9 cellular contexts compared by ENCODE assay signal in genomic region chr5:149371296-149371962, GRCh38. TPM values are rescaled to one million over a fixed set of nuclear protein-coding genes. Genes with fewer than 3 reads are reported as not detected.
DNase-seq lines count a peak whose midpoint lies in the region; ATAC-seq, FAIRE-seq and TF ChIP-seq lines count a peak whose summit lies in the region.
"Had no signal": no experiment of that assay in that cellular context is flagged by ENCODE, and none has a peak within 500 bp of the region (broad histone marks: within the 10 kb centered on the region; RNA-seq: fewer than 3 reads in every experiment).

No MANE protein-coding gene starts in this region.

- H3K27ac Mint-ChIP-seq in activated T-helper 17 cell treated with anti-CD3 and anti-CD28 coated beads, Interleukin-2, amount 50 U/mL, for 72 hours, result no peak overlapping the region

- POLR2A ChIA-PET in IMR-90 (lab: Charles Lee; ENCODE audit: unreplicated experiment), result no interaction called here

- peak; percentile 62 for TF ChIP-seq RAD21 in IMR-90 (IDR thresholded peaks at IDR 0.05; ENCODE audit: low read length)

- no peak overlapping the region for H4K91ac ChIP-seq in IMR-90 (ENCODE audit: insufficient read depth, low read depth, low read length)

- no peaks in the 10 kb centered on the region for H3K27me3 ChIP-seq in IMR-90 (ENCODE audit: control insufficient read depth, insufficient read depth, low read length)
- no peaks in the 10 kb centered on the region for H3K27me3 ChIP-seq in aorta (ENCODE audit: control insufficient read depth in 1 of 2, insufficient read depth in 2 of 2, low read length in 1 of 2)

- no peak overlapping the region for H3K14ac ChIP-seq in IMR-90 (replicated peaks; ENCODE audit: low read depth, low read length)

- in situ Hi-C loops in IMR-90 (cut with MboI; ENCODE audit: low sequenced_read_pairs), result loop anchor here (5.0 kb wide), 1 partner anchor 191 kb away; no protein-coding TSS in a partner anchor

- no peak overlapping the region for H3K27ac ChIP-seq in IMR-90 (ENCODE audit: insufficient read depth, low read length)
- H3K27ac ChIP-seq in aorta (ENCODE audit: low read depth in 1 of 2, low read length in 2 of 2), result peak overlapping the region; percentile 79 to 80

- no peaks in the 10 kb centered on the region for H4K20me1 ChIP-seq in IMR-90 (ENCODE audit: insufficient read depth, low read length)

- H4K8ac ChIP-seq in IMR-90 (ENCODE audit: low read depth in 2 of 2, low read length in 2 of 2), result no peak overlapping the region

- TF ChIP-seq CTCF in IMR-90 (conservative IDR thresholded peaks at IDR 0.05; ENCODE audit: low read depth, low read length), result peak; percentile 75

- no peaks in the 10 kb centered on the region for H3K79me1 ChIP-seq in IMR-90 (ENCODE audit: low read depth in 1 of 2, low read length in 2 of 2)

- no peak overlapping the region for H3K56ac ChIP-seq in IMR-90 (ENCODE audit: extremely low read depth, insufficient read depth, low read length)

- H3K36me3 Mint-ChIP-seq in activated T-helper 17 cell treated with anti-CD3 and anti-CD28 coated beads, Interleukin-2, amount 50 U/mL, for 72 hours (ENCODE audit: low read depth), result peaks cover 6% of the 10 kb centered on the region

- no peak overlapping the region for H2AK5ac ChIP-seq in IMR-90 (ENCODE audit: low read depth, low read length)

- H3K4me2 ChIP-seq in IMR-90 (ENCODE audit: low read depth, low read length), result no peak overlapping the region

- no peak for TF ChIP-seq POLR2A in IMR-90 (IDR thresholded peaks at IDR 0.05; ENCODE audit: low read depth, low read length)

- no peaks in the 10 kb centered on the region for H3K27me3 Mint-ChIP-seq in activated T-helper 17 cell treated with anti-CD3 and anti-CD28 coated beads, Interleukin-2, amount 50 U/mL, for 72 hours

- CTCF ChIA-PET in IMR-90 (lab: Yijun Ruan, JAX), result interaction anchor here (0.7 to 1.1 kb wide), 7 partner anchors 14 to 191 kb away, joined by 3 to 5 read pairs (median 4); partner anchors contain the start of genes GRPEL2 and PCYOX1L

- H3K4me1 Mint-ChIP-seq in activated T-helper 17 cell treated with anti-CD3 and anti-CD28 coated beads, Interleukin-2, amount 50 U/mL, for 72 hours, result peaks cover 7% of the 10 kb centered on the region

- ATAC-seq in GM21526 (IDR thresholded peaks at IDR 0.05; ENCODE audit: low FRiP score, unreplicated experiment) (peak; percentile 80), IMR-90 (ENCODE audit: low read depth) (peak; percentile 93), aorta (ENCODE audit: low FRiP score) (peak; percentile 73)
- ATAC-seq in activated T-helper 17 cell treated with anti-CD3 and anti-CD28 coated beads, Interleukin-2, amount 50 U/mL, for 72 hours (replicated peaks), result peak; percentile 93

- no peak overlapping the region for H3K4me3 ChIP-seq in IMR-90 (ENCODE audit: insufficient read depth, low read depth, low read length)
- H3K4me3 ChIP-seq in aorta (ENCODE audit: low read length in 2 of 2), result no peak overlapping the region

- no peak overlapping the region for H3K23ac ChIP-seq in IMR-90 (ENCODE audit: low read depth, low read length)

- intact Hi-C loops in IMR-90 (cut with micrococcal nuclease) (loop anchor here (1.0 kb wide), 1 partner anchor 54 kb away; no protein-coding TSS in a partner anchor), posterior cingulate gyrus (cut with DNase I) (loop anchor here (2.0 kb wide), 1 partner anchor 55 kb away; no protein-coding TSS in a partner anchor), aorta (cut with DNase I) (no loop called here)

- H2BK20ac ChIP-seq in IMR-90 (ENCODE audit: low read depth, low read length), result no peak overlapping the region

- 88% methylated on average over 3 of the region's 12 CpGs; no CpG with 5 or more reads in 1 of the 2 experiments for WGBS in IMR-90 (ENCODE audit: extremely low coverage in 2 of 2, insufficient read length in 1 of 2), 2 experiments
- 29 to 41% methylated on average over 12 of the region's 12 CpGs for WGBS in aorta, 2 donors

- H3K4me3 Mint-ChIP-seq in activated T-helper 17 cell treated with anti-CD3 and anti-CD28 coated beads, Interleukin-2, amount 50 U/mL, for 72 hours, result no peak overlapping the region

- no peak overlapping the region for H2BK5ac ChIP-seq in IMR-90 (ENCODE audit: low read depth, low read length, poor library complexity, severe bottlenecking)

- DNase-seq in DMS153 treated with DMSO at 0.1 percent for 48 hours (lab: John Stamatoyannopoulos, UW; ENCODE audit: unreplicated experiment), result peak; percentile 2
- peak; percentile 47 for DNase-seq in IMR-90
- peak; percentile 80 for DNase-seq in RPMI8226
- DNase-seq in frontal cortex (ENCODE audit: low spot score in 2 of 2), result peak; percentile 61 to 69
- peak in 6 of 10 donors; percentile 46 to 92 (median 58) for DNase-seq in posterior cingulate gyrus
- DNase-seq in aorta, result peak in 1 of 2 donors; percentile 85

- no peak overlapping the region for H2AK9ac ChIP-seq in IMR-90 (replicated peaks; ENCODE audit: low read depth, low read length, poor library complexity)

- no peak for FAIRE-seq in frontal cortex (lab: Jason Lieb, UNC)
- FAIRE-seq: colon had no signal

- H3K36me3 ChIP-seq in IMR-90 (ENCODE audit: control insufficient read depth, insufficient read depth, low read length) (no peaks in the 10 kb centered on the region), aorta (ENCODE audit: control insufficient read depth in 1 of 2, insufficient read depth in 2 of 2, low read length in 1 of 2) (no peaks in the 10 kb centered on the region)

- no peak overlapping the region for H3K9ac ChIP-seq in IMR-90 (ENCODE audit: low read depth, low read length)

- H4K5ac ChIP-seq in IMR-90 (ENCODE audit: low read depth, low read length), result no peak overlapping the region

- no peak overlapping the region for H3K18ac ChIP-seq in IMR-90 (ENCODE audit: low read depth, low read length)

- H2AFZ ChIP-seq in IMR-90 (replicated peaks; ENCODE audit: low read length, poor library complexity), result peak overlapping the region; percentile 51

- H3K4me1 ChIP-seq in IMR-90 (ENCODE audit: control insufficient read depth, insufficient read depth, low read length) (0 out of 2 replicates have a peak, but pooled peaks cover 2% of the 10 kb centered on the region), aorta (ENCODE audit: control insufficient read depth in 1 of 2, insufficient read depth in 2 of 2, low read length in 2 of 2) (peaks cover 0 to 3% of the 10 kb centered on the region in 2 donors)

- no peak overlapping the region for H2BK15ac ChIP-seq in IMR-90 (ENCODE audit: low read depth, low read length)

- H3K4ac ChIP-seq in IMR-90 (ENCODE audit: low read depth, low read length), result no peak overlapping the region

- H3K9me3 ChIP-seq in IMR-90 (ENCODE audit: control insufficient read depth, insufficient read depth, low read length) (no peaks in the 10 kb centered on the region), aorta (ENCODE audit: control insufficient read depth, low read length) (no peaks in the 10 kb centered on the region)

- dilution Hi-C loops in IMR-90 (cut with HindIII; ENCODE audit: low sequenced_read_pairs, unreplicated experiment), result no loop called here

- no peak overlapping the region for H2BK120ac ChIP-seq in IMR-90 (ENCODE audit: low read depth, low read length)

- BruUV-seq in IMR-90 (replicated peaks; lab: Mats Ljungman, UMichigan), result no TSS peak

- no peaks in the 10 kb centered on the region for H3K9me3 Mint-ChIP-seq in activated T-helper 17 cell treated with anti-CD3 and anti-CD28 coated beads, Interleukin-2, amount 50 U/mL, for 72 hours

- H3K9me1 ChIP-seq in IMR-90 (ENCODE audit: insufficient read depth, low read length), result peaks cover 5% of the 10 kb centered on the region; the same call in 1 of the 2 replicates

TF ChIP-seq in IMR-90, 13 proteins besides CTCF, POLR2A, EP300 and RAD21:
- no peak for TF ChIP-seq NFE2L2 (IDR thresholded peaks at IDR 0.05; ENCODE audit: low read depth, low read length)
- peak; percentile 48 for TF ChIP-seq SMC3 (IDR thresholded peaks at IDR 0.05; ENCODE audit: low read depth, low read length)

RNA-seq across cellular contexts. Expression of gene IL17B, which starts 7.7 kb away (rescaled TPM):
- total RNA-seq in IMR-90 (2012; rRNA removed) (0.28 TPM in 1 of 2 replicates, not detected in the other), frontal cortex (not detected), aorta (10 to 100 TPM in 1 of 2 donors, 1 to 10 TPM in 1; 2.8 to 18.0 TPM)
- polyA plus RNA-seq in IMR-90 (2012; rRNA removed) (0.31 and 0.86 TPM in 2 replicates), aorta (1 to 10 TPM; 7.6 to 9.0 TPM)
- polyA plus RNA-seq in IMR-90 (2012; cell fraction: cytosol; rRNA removed), result 0.84 TPM in 1 of 2 replicates, not detected in the other
- 0.30 and 0.39 TPM in 2 replicates for polyA plus RNA-seq in IMR-90 (2012; cell fraction: nucleus; rRNA removed; ENCODE audit: low replicate concordance)
- total RNA-seq in activated T-helper 17 cell treated with anti-CD3 and anti-CD28 coated beads, Interleukin-2, amount 50 U/mL, for 72 hours, result not detected

RNA-seq across cellular contexts. Expression of gene PCYOX1L, which starts 13.6 kb away (rescaled TPM):
- total RNA-seq in IMR-90 (2012; rRNA removed), result 5.8 and 7.0 TPM in 2 replicates
- 14.3 and 16.3 TPM in 2 replicates for polyA plus RNA-seq in IMR-90 (2012; rRNA removed)
- polyA plus RNA-seq in IMR-90 (2012; cell fraction: cytosol; rRNA removed), result 10.1 and 15.5 TPM in 2 replicates
- 30.0 and 32.4 TPM in 2 replicates for polyA plus RNA-seq in IMR-90 (2012; cell fraction: nucleus; rRNA removed; ENCODE audit: low replicate concordance)
- total RNA-seq in activated T-helper 17 cell treated with anti-CD3 and anti-CD28 coated beads, Interleukin-2, amount 50 U/mL, for 72 hours, result 10 to 100 TPM; 11.9 to 19.7 TPM
- 11.0 TPM for total RNA-seq in frontal cortex
- 1 to 10 TPM; 3.1 to 9.2 TPM for total RNA-seq in aorta
- polyA plus RNA-seq in aorta, result 1 to 10 TPM; 3.1 to 5.3 TPM

RNA-seq across cellular contexts. Expression of gene GRPEL2, which starts 26.1 kb away (rescaled TPM):
- 18.1 and 30.3 TPM in 2 replicates for total RNA-seq in IMR-90 (2012; rRNA removed)
- polyA plus RNA-seq in IMR-90 (2012; rRNA removed), result 4.8 and 6.2 TPM in 2 replicates
- polyA plus RNA-seq in IMR-90 (2012; cell fraction: cytosol; rRNA removed), result 1.7 and 2.5 TPM in 2 replicates
- 4.7 and 6.4 TPM in 2 replicates for polyA plus RNA-seq in IMR-90 (2012; cell fraction: nucleus; rRNA removed; ENCODE audit: low replicate concordance)
- total RNA-seq in activated T-helper 17 cell treated with anti-CD3 and anti-CD28 coated beads, Interleukin-2, amount 50 U/mL, for 72 hours, result 10 to 100 TPM; 27.6 to 28.1 TPM
- total RNA-seq in frontal cortex, result 64.4 TPM
- 10 to 100 TPM; 11.4 to 12.9 TPM for total RNA-seq in aorta
- 1 to 10 TPM; 1.6 to 3.7 TPM for polyA plus RNA-seq in aorta

Comparison
In these comparisons a context has a peak if more than half of its experiments do, and no peak if none do; other contexts are left out.
1. intact Hi-C loops: an anchor here in IMR-90 (1.0 kb wide) and posterior cingulate gyrus (2.0 kb wide); none called in aorta.